Comparison of ENCODE assay signal across 37 cellular contexts in genomic region chr20:41377275-41377674, GRCh38. TPM values are rescaled to one million over a fixed set of nuclear protein-coding genes. Genes with fewer than 3 reads are reported as not detected.
"Had no signal": no experiment of that assay in that cellular context is flagged by ENCODE, and none has a peak within 500 bp of the region (broad histone marks: within the 10 kb centered on the region; RNA-seq: fewer than 3 reads in every experiment).

No MANE protein-coding gene starts in this region.

- H3K9me3 Mint-ChIP-seq: activated naive CD4-positive, alpha-beta T cell treated with anti-CD3 and anti-CD28 coated beads, Interleukin-2, amount 50 U/mL, for 24 hours; activated T-helper 2 cell treated with anti-CD3 and anti-CD28 coated beads, Interferon-gamma antibody, Interleukin-2, Interleukin-4, amounts not matched to agents 10 μg/mL and 5 μg/mL and 100 μg/mL, durations not matched to agents 14 hours and 24 hours and 36 hours; central memory CD8-positive, alpha-beta T cell had no signal

- ATAC-seq: PC-3 had no signal

- H3K9me3 ChIP-seq: ascending aorta had no signal

- FAIRE-seq: RCC 7860 had no signal

- H3K36me3 ChIP-seq: ascending aorta, cardiac muscle cell had no signal

- H3K27ac Mint-ChIP-seq: activated B cell treated with CpG ODN at 0.5 μM for 24 hours; activated CD4-positive, alpha-beta memory T cell treated with anti-CD3 and anti-CD28 coated beads for 36 hours; activated naive CD4-positive, alpha-beta T cell treated with anti-CD3 and anti-CD28 coated beads, Interleukin-2, amount 50 U/mL, for 24 hours; activated naive CD8-positive, alpha-beta T cell treated with anti-CD3 and anti-CD28 coated beads, Interleukin-2, amount 10 ng/mL, durations not matched to agents 7 days and 5 days; activated T-helper 2 cell treated with anti-CD3 and anti-CD28 coated beads, Interferon-gamma antibody, Interleukin-2, Interleukin-4, amounts not matched to agents 10 μg/mL and 5 μg/mL and 100 μg/mL, durations not matched to agents 14 hours and 24 hours and 36 hours had no signal

- DNase-seq: activated B cell treated with CpG ODN at 0.5 μM for 24 hours; activated CD4-positive, alpha-beta memory T cell treated with anti-CD3 and anti-CD28 coated beads for 36 hours; activated CD4-positive, alpha-beta T cell treated with anti-CD3 and anti-CD28 coated beads for 4 hours; activated CD4-positive, alpha-beta T cell treated with anti-CD3 and anti-CD28 coated beads, Interleukin-2, amount 50 U/mL, for 1 hour; activated CD4-positive, CD25-positive, alpha-beta regulatory T cell treated with anti-CD3 and anti-CD28 coated beads, Interleukin-2, amount 50 U/mL, for 72 hours; activated CD8-positive, alpha-beta memory T cell treated with anti-CD3 and anti-CD28 coated beads, Interleukin-2, amount 50 U/mL, for 48 hours; activated gamma-delta T cell; activated naive CD4-positive, alpha-beta T cell treated with Interleukin-2 at 50 U/mL for 16 hours; activated naive CD8-positive, alpha-beta T cell treated with anti-CD3 and anti-CD28 coated beads, Interleukin-2, amount 10 ng/mL, durations not matched to agents 7 days and 5 days; activated T-cell treated with anti-CD3 and anti-CD28 coated beads, Interleukin-2, amount 50 U/mL, for 48 hours; amygdala; NCI-H1092 treated with DMSO at 0.1 percent for 48 hours; NCI-H1417; NCI-H146; NCI-H187 treated with DMSO at 0.1 percent for 48 hours; NCI-H2081; NCI-H226; NCI-H446 treated with DMSO at 0.1 percent for 48 hours; NCI-H524; NCI-H69; NCI-H82; NK-92 treated with Interleukin-12 subunit alpha and Interleukin-12 subunit beta, amount 100 ng/mL, for 24 hours; PC-3; Right ventricle myocardium superior; SW 1271; T-helper 1 cell; T-helper 2 cell; T-helper 9 cell had no signal

- H3K27ac ChIP-seq: ascending aorta, cardiac muscle cell, RWPE1, VCaP had no signal

- H3K4me3 Mint-ChIP-seq: activated B cell treated with CpG ODN at 0.5 μM for 24 hours; activated CD4-positive, alpha-beta memory T cell treated with anti-CD3 and anti-CD28 coated beads for 36 hours; activated naive CD4-positive, alpha-beta T cell treated with anti-CD3 and anti-CD28 coated beads, Interleukin-2, amount 50 U/mL, for 24 hours; activated naive CD8-positive, alpha-beta T cell treated with anti-CD3 and anti-CD28 coated beads, Interleukin-2, amount 10 ng/mL, durations not matched to agents 7 days and 5 days; central memory CD8-positive, alpha-beta T cell had no signal

- H3K27me3 ChIP-seq: ascending aorta, cardiac muscle cell had no signal

- H3K4me3 ChIP-seq: ascending aorta, cardiac muscle cell had no signal

- H3K4me1 Mint-ChIP-seq: activated B cell treated with CpG ODN at 0.5 μM for 24 hours; central memory CD8-positive, alpha-beta T cell had no signal

- H3K4me1 ChIP-seq: ascending aorta had no signal

RNA-seq across cellular contexts. Expression of gene EMILIN3, which starts 10.7 kb away (rescaled TPM):
- total RNA-seq: activated B cell treated with CpG ODN at 0.5 μM for 24 hours; activated CD4-positive, alpha-beta memory T cell treated with anti-CD3 and anti-CD28 coated beads for 36 hours; activated naive CD8-positive, alpha-beta T cell treated with anti-CD3 and anti-CD28 coated beads, Interleukin-2, amount 10 ng/mL, durations not matched to agents 7 days and 5 days; activated T-helper 2 cell treated with anti-CD3 and anti-CD28 coated beads, Interferon-gamma antibody, Interleukin-2, Interleukin-4, amounts not matched to agents 10 μg/mL and 5 μg/mL and 100 μg/mL, durations not matched to agents 14 hours and 24 hours and 36 hours; M059J; PC-3 had no signal
